In the genomic region with DNA sequence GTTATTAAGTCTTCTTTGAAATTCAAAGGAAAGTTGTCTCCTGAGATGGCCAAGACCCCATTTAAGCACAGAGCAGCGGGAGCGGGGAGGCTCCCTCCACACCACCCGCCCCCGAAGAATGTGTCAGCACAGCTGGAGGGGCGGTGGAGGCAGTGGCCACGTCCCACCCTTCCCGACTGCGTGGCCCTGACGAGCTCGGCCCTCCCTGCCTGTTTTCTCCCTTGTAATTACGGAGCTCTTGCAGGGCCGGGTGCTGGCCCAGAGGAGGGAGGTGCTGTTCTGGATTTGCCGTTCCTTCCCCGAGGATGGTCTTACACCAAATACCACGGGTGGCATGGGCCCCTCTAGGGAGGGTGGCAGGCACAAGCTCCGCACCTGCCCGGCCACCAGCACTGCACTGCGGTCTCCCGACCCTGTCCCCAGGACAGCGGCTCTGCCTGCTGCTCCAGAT, we compare ENCODE assay signal across 20 cellular contexts. TPM values are rescaled to one million over a fixed set of nuclear protein-coding genes. Genes with fewer than 3 reads are reported as not detected.
DNase-seq lines count a peak whose midpoint lies in the region; ATAC-seq and TF ChIP-seq lines count a peak whose summit lies in the region.
"Had no signal": no experiment of that assay in that cellular context is flagged by ENCODE, and none has a peak within 500 bp of the region (broad histone marks: within the 10 kb centered on the region; RNA-seq: fewer than 3 reads in every experiment).

No MANE protein-coding gene starts in this region.

- H3K27ac ChIP-seq in SK-N-SH (ENCODE audit: low read depth in 2 of 2, low read length in 1 of 2) = no peak overlapping the region
- H3K27ac ChIP-seq: HL-60, KMS-11, SJSA1 had no signal

- H3K27ac Mint-ChIP-seq in stimulated activated effector memory CD8-positive, alpha-beta T cell treated with anti-CD3 and anti-CD28 coated beads, Interleukin-12 subunit alpha, Interleukin-12 subunit beta, amount 100 ng/mL, for 72 hours = no peak overlapping the region
- H3K27ac Mint-ChIP-seq: B cell; CD4-positive, alpha-beta memory T cell; H9; T-cell had no signal

- POLR2A ChIA-PET in SK-N-SH (lab: Yijun Ruan, JAX) = no interaction called here

- H3K9ac ChIP-seq in SK-N-SH = no peak overlapping the region
- H3K9ac ChIP-seq: KMS-11 had no signal

- CTCF ChIA-PET in SK-N-SH (lab: Yijun Ruan, JAX) = no interaction called here

- no peaks in the 10 kb centered on the region for H3K9me3 ChIP-seq in SK-N-SH
- H3K9me3 ChIP-seq: SJSA1 had no signal

- H3K36me3 Mint-ChIP-seq in stimulated activated effector memory CD8-positive, alpha-beta T cell treated with anti-CD3 and anti-CD28 coated beads, Interleukin-12 subunit alpha, Interleukin-12 subunit beta, amount 100 ng/mL, for 72 hours = no peaks in the 10 kb centered on the region
- H3K36me3 Mint-ChIP-seq: CD4-positive, alpha-beta memory T cell; T-cell had no signal

- DNase-seq in SK-N-SH = no peak
- DNase-seq in NCI-H69 (lab: John Stamatoyannopoulos, UW) = peak; percentile 29
- DNase-seq in left kidney (ENCODE audit: low read depth, low spot score) = peak; percentile 65
- no peak for DNase-seq in stimulated activated effector memory CD8-positive, alpha-beta T cell treated with anti-CD3 and anti-CD28 coated beads, Interleukin-12 subunit alpha, Interleukin-12 subunit beta, amount 100 ng/mL, for 72 hours (ENCODE audit: low spot score in 2 of 2)
- no peak for DNase-seq in left lobe of liver (ENCODE audit: low spot score)
- DNase-seq: H9, MM.1S, NCI-H1105 treated with DMSO at 0.1 percent for 48 hours, NCI-H187, NCI-H510A, RPMI8226, T-cell had no signal

- no peak for TF ChIP-seq EP300 in SK-N-SH (IDR thresholded peaks at IDR 0.05; ENCODE audit: borderline replicate concordance in 1 of 2, low read depth in 1 of 2, low read length in 1 of 2)

- no peak overlapping the region for H3K4me2 ChIP-seq in SK-N-SH
- H3K4me2 ChIP-seq: KMS-11 had no signal

- no peaks in the 10 kb centered on the region for H3K4me1 Mint-ChIP-seq in stimulated activated effector memory CD8-positive, alpha-beta T cell treated with anti-CD3 and anti-CD28 coated beads, Interleukin-12 subunit alpha, Interleukin-12 subunit beta, amount 100 ng/mL, for 72 hours
- H3K4me1 Mint-ChIP-seq: B cell; CD4-positive, alpha-beta memory T cell; T-cell had no signal

- 27% methylated on average over 11 of the region's 20 CpGs for WGBS in SK-N-SH (ENCODE audit: low lambda C conversion rate)

- peaks cover 34% of the 10 kb centered on the region for H3K27me3 ChIP-seq in SK-N-SH (ENCODE audit: insufficient read depth)

- no peaks in the 10 kb centered on the region for H4K20me1 ChIP-seq in SK-N-SH (ENCODE audit: insufficient read depth)

- no peak for TF ChIP-seq RAD21 in SK-N-SH (IDR thresholded peaks at IDR 0.05; ENCODE audit: low read length)

- no peaks in the 10 kb centered on the region for H3K4me1 ChIP-seq in SK-N-SH (ENCODE audit: control insufficient read depth in 1 of 2, insufficient read depth in 2 of 2, low read depth in 1 of 2, low read length in 1 of 2)
- H3K4me1 ChIP-seq: SJSA1 had no signal

- H2AFZ ChIP-seq in SK-N-SH (ENCODE audit: low read depth) = no peak overlapping the region

- H3K79me2 ChIP-seq in SK-N-SH (ENCODE audit: insufficient read depth) = no peaks in the 10 kb centered on the region

- no peaks in the 10 kb centered on the region for H3F3A ChIP-seq in SK-N-SH (replicated peaks; ENCODE audit: insufficient read depth)

- 0 out of 3 replicates have a peak, but pooled peaks have one; percentile 9 for ATAC-seq in SK-N-SH treated with all-trans-retinoic acid at 6 μM for 48 hours
- ATAC-seq in stimulated activated effector memory CD8-positive, alpha-beta T cell treated with anti-CD3 and anti-CD28 coated beads, Interleukin-12 subunit alpha, Interleukin-12 subunit beta, amount 100 ng/mL, for 72 hours = peak; percentile 11
- ATAC-seq in HG02610 (IDR thresholded peaks at IDR 0.05; ENCODE audit: unreplicated experiment) = no peak
- ATAC-seq in HG03139 (IDR thresholded peaks at IDR 0.05; ENCODE audit: unreplicated experiment) = no peak
- no peak for ATAC-seq in left lobe of liver
- ATAC-seq: T-cell had no signal

- no peaks in the 10 kb centered on the region for H3K36me3 ChIP-seq in SK-N-SH (replicated peaks in 1 of 2; ENCODE audit: control insufficient read depth in 1 of 2, insufficient read depth in 2 of 2, low read length in 1 of 2)
- H3K36me3 ChIP-seq: SJSA1 had no signal

- H3K9me2 ChIP-seq in SK-N-SH = no peaks in the 10 kb centered on the region

- no peak overlapping the region for H3K4me3 Mint-ChIP-seq in stimulated activated effector memory CD8-positive, alpha-beta T cell treated with anti-CD3 and anti-CD28 coated beads, Interleukin-12 subunit alpha, Interleukin-12 subunit beta, amount 100 ng/mL, for 72 hours
- H3K4me3 Mint-ChIP-seq: B cell; CD4-positive, alpha-beta memory T cell; H9; T-cell had no signal

- no peak for TF ChIP-seq CTCF in SK-N-SH (IDR thresholded peaks at IDR 0.05)

- no peaks in the 10 kb centered on the region for H3K9me3 Mint-ChIP-seq in stimulated activated effector memory CD8-positive, alpha-beta T cell treated with anti-CD3 and anti-CD28 coated beads, Interleukin-12 subunit alpha, Interleukin-12 subunit beta, amount 100 ng/mL, for 72 hours
- H3K9me3 Mint-ChIP-seq: H9, T-cell had no signal

- H3K4me3 ChIP-seq in SK-N-SH (ENCODE audit: low read depth in 2 of 2, low read length in 1 of 2) = no peak overlapping the region
- H3K4me3 ChIP-seq: SJSA1 had no signal

TF ChIP-seq in SK-N-SH treated with all-trans-retinoic acid at 6 μM for 48 hours, 23 proteins besides CTCF, POLR2A, EP300 and RAD21:
- TF ChIP-seq GLIS3 (CRISPR knock-in tag; IDR thresholded peaks at IDR 0.05) = no peak
- no peak for TF ChIP-seq ARNTL (CRISPR knock-in tag; IDR thresholded peaks at IDR 0.05; ENCODE audit: borderline replicate concordance, low read depth)
- no peak for TF ChIP-seq ZFP3 (CRISPR knock-in tag; IDR thresholded peaks at IDR 0.05)
- TF ChIP-seq, protein P1, sequence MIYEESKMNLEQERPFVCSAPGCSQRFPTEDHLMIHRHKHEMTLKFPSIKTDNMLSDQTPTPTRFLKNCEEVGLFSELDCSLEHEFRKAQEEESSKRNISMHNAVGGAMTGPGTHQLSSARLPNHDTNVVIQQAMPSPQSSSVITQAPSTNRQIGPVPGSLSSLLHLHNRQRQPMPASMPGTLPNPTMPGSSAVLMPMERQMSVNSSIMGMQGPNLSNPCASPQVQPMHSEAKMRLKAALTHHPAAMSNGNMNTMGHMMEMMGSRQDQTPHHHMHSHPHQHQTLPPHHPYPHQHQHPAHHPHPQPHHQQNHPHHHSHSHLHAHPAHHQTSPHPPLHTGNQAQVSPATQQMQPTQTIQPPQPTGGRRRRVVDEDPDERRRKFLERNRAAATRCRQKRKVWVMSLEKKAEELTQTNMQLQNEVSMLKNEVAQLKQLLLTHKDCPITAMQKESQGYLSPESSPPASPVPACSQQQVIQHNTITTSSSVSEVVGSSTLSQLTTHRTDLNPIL (CRISPR knock-in tag; IDR thresholded peaks at IDR 0.05; ENCODE audit: low read depth) = no peak
- TF ChIP-seq, protein P2, sequence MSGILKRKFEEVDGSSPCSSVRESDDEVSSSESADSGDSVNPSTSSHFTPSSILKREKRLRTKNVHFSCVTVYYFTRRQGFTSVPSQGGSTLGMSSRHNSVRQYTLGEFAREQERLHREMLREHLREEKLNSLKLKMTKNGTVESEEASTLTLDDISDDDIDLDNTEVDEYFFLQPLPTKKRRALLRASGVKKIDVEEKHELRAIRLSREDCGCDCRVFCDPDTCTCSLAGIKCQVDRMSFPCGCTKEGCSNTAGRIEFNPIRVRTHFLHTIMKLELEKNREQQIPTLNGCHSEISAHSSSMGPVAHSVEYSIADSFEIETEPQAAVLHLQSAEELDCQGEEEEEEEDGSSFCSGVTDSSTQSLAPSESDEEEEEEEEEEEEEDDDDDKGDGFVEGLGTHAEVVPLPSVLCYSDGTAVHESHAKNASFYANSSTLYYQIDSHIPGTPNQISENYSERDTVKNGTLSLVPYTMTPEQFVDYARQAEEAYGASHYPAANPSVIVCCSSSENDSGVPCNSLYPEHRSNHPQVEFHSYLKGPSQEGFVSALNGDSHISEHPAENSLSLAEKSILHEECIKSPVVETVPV (CRISPR knock-in tag; IDR thresholded peaks at IDR 0.05) = no peak

TF ChIP-seq in SK-N-SH, 30 proteins besides CTCF, POLR2A, EP300 and RAD21 (continues in another document):
- TF ChIP-seq, protein P3, sequence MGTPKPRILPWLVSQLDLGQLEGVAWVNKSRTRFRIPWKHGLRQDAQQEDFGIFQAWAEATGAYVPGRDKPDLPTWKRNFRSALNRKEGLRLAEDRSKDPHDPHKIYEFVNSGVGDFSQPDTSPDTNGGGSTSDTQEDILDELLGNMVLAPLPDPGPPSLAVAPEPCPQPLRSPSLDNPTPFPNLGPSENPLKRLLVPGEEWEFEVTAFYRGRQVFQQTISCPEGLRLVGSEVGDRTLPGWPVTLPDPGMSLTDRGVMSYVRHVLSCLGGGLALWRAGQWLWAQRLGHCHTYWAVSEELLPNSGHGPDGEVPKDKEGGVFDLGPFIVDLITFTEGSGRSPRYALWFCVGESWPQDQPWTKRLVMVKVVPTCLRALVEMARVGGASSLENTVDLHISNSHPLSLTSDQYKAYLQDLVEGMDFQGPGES (IDR thresholded peaks at IDR 0.05; ENCODE audit: low read depth, low read length) = no peak
- no peak for TF ChIP-seq FOXM1 (IDR thresholded peaks at IDR 0.05; ENCODE audit: low read depth)
- TF ChIP-seq, protein P4, sequence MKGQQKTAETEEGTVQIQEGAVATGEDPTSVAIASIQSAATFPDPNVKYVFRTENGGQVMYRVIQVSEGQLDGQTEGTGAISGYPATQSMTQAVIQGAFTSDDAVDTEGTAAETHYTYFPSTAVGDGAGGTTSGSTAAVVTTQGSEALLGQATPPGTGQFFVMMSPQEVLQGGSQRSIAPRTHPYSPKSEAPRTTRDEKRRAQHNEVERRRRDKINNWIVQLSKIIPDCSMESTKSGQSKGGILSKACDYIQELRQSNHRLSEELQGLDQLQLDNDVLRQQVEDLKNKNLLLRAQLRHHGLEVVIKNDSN (IDR thresholded peaks at IDR 0.05; ENCODE audit: borderline replicate concordance, low read depth) = no peak
- TF ChIP-seq TEAD4 (IDR thresholded peaks at IDR 0.05; ENCODE audit: borderline replicate concordance, insufficient read depth) = no peak

RNA-seq across cellular contexts. Expression of a gene that starts 31.0 kb away (rescaled TPM):
- 1.9 and 2.1 TPM in 2 replicates for polyA plus RNA-seq in SK-N-SH (2012; rRNA removed)
- polyA plus RNA-seq in SK-N-SH (2012; cell fraction: cytosol; rRNA removed) = 1.2 and 2.0 TPM in 2 replicates
- polyA plus RNA-seq in SK-N-SH (2012; cell fraction: nucleus; rRNA removed) = 1.8 and 2.3 TPM in 2 replicates
- 0.81 TPM for total RNA-seq in left lobe of liver

RNA-seq across cellular contexts. Expression of a gene that starts 50.3 kb away (rescaled TPM):
- 23.0 and 25.7 TPM in 2 replicates for polyA plus RNA-seq in SK-N-SH (2012; rRNA removed)
- 12.9 and 16.6 TPM in 2 replicates for polyA plus RNA-seq in SK-N-SH (2012; cell fraction: cytosol; rRNA removed)
- polyA plus RNA-seq in SK-N-SH (2012; cell fraction: nucleus; rRNA removed) = 58.8 and 60.0 TPM in 2 replicates
- total RNA-seq in left lobe of liver = 25.7 TPM

Comparison
In these comparisons a context has a peak if more than half of its experiments do, and no peak if none do; other contexts are left out.
1. ATAC-seq: peak in SK-N-SH treated with all-trans-retinoic acid at 6 μM for 48 hours (single experiment) and stimulated activated effector memory CD8-positive, alpha-beta T cell treated with anti-CD3 and anti-CD28 coated beads, Interleukin-12 subunit alpha, Interleukin-12 subunit beta, amount 100 ng/mL, for 72 hours (single experiment); none in HG02610 (single experiment), HG03139 (single experiment) and left lobe of liver (single experiment).
2. DNase-seq: peak in NCI-H69 (single experiment) and left kidney (single experiment); none in SK-N-SH (single experiment), stimulated activated effector memory CD8-positive, alpha-beta T cell treated with anti-CD3 and anti-CD28 coated beads, Interleukin-12 subunit alpha, Interleukin-12 subunit beta, amount 100 ng/mL, for 72 hours (0 of 2) and left lobe of liver (single experiment).